8 cellular contexts compared by ENCODE assay signal in the genomic region with DNA sequence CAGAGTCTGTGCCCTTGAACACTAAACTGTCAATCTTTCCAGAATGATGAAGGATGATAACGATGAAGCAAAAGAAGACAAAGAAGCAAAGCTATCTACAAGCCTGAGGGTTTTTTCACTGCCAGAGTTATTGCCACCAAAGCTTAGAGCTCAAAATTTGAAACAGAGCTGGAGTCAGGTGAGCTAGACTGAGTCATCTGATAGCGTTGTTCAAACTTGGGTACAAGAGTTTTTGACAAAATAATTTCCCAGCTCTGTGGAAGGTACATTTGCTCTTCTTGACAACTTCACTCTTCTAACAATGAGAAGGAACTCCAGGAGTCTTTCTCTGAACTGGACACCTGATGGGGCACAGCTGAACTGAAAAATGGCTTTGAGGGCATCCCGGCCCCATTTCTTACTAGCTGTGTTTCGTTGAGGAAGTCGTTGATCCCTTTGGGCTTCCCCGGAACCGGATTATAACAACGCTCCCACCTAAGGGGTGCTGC. TPM values are rescaled to one million over a fixed set of nuclear protein-coding genes. Genes with fewer than 3 reads are reported as not detected.
DNase-seq lines count a peak whose midpoint lies in the region; ATAC-seq and TF ChIP-seq lines count a peak whose summit lies in the region.

No MANE protein-coding gene starts in this region.

- peak overlapping the region; percentile 18; the same call in 1 of the 2 replicates for H3K27ac ChIP-seq in HEK293 (ENCODE audit: extremely low read depth, low read depth, low read length)

- TF ChIP-seq CTCF in HEK293 (tag by site-specific recombination; IDR thresholded peaks at IDR 0.05) = no peak

- H3K4me3 ChIP-seq in HEK293 (ENCODE audit: low read depth, low read length) = peak overlapping the region; percentile 93

- H3K9me3 Mint-ChIP-seq in activated CD4-positive, alpha-beta memory T cell treated with anti-CD3 and anti-CD28 coated beads, Interleukin-2, amount 10 ng/mL, durations not matched to agents 7 days and 5 days = no peaks in the 10 kb centered on the region
- H3K9me3 Mint-ChIP-seq in immature natural killer cell = no peaks in the 10 kb centered on the region

- H3K4me1 Mint-ChIP-seq in activated CD4-positive, alpha-beta memory T cell treated with anti-CD3 and anti-CD28 coated beads, Interleukin-2, amount 10 ng/mL, durations not matched to agents 7 days and 5 days = peaks cover 30% of the 10 kb centered on the region
- H3K4me1 Mint-ChIP-seq in immature natural killer cell = peaks cover 24 to 49% of the 10 kb centered on the region in 2 donors

- H3K27ac Mint-ChIP-seq in activated CD4-positive, alpha-beta memory T cell treated with anti-CD3 and anti-CD28 coated beads, Interleukin-2, amount 10 ng/mL, durations not matched to agents 7 days and 5 days = peak overlapping the region; percentile 84
- H3K27ac Mint-ChIP-seq in immature natural killer cell = peak overlapping the region; percentile 81 to 98 (median 94)

- H3K36me3 ChIP-seq in ES-I3 (ENCODE audit: insufficient read depth, low read length) (no peaks in the 10 kb centered on the region), HEK293 (ENCODE audit: control insufficient read depth in 2 of 2, insufficient read depth in 1 of 2, low read length in 2 of 2) (peaks cover 0 to 3% of the 10 kb centered on the region in 2 experiments; a peak in 1 of 3 replicates)

- no peaks in the 10 kb centered on the region for H3K27me3 Mint-ChIP-seq in activated CD4-positive, alpha-beta memory T cell treated with anti-CD3 and anti-CD28 coated beads, Interleukin-2, amount 10 ng/mL, durations not matched to agents 7 days and 5 days
- peaks cover 9 to 11% (median 10%) of the 10 kb centered on the region in 3 donors for H3K27me3 Mint-ChIP-seq in immature natural killer cell (ENCODE audit: low read depth in 3 of 3)

- POLR2A ChIA-PET in HEK293 (lab: Yijun Ruan, JAX) = interaction anchor here (1.5 kb wide), 1 partner anchor 384 kb away, joined by 4 read pairs; no protein-coding TSS in a partner anchor
- POLR2A ChIA-PET in activated CD4-positive, alpha-beta memory T cell treated with anti-CD3 and anti-CD28 coated beads, Interleukin-2, amount 10 ng/mL, durations not matched to agents 7 days and 5 days (lab: Charles Lee) = interaction anchor here (0.7 to 2.0 kb wide), 7 partner anchors 9 to 538 kb away, joined by 3 to 6 read pairs (median 4); no protein-coding TSS in a partner anchor

- peaks cover 9% of the 10 kb centered on the region for H3K36me3 Mint-ChIP-seq in activated CD4-positive, alpha-beta memory T cell treated with anti-CD3 and anti-CD28 coated beads, Interleukin-2, amount 10 ng/mL, durations not matched to agents 7 days and 5 days (ENCODE audit: low read depth)
- peaks cover 0 to under 1% (median 0%) of the 10 kb centered on the region in 3 donors for H3K36me3 Mint-ChIP-seq in immature natural killer cell

- no peak for DNase-seq in activated CD4-positive, alpha-beta memory T cell treated with anti-CD3 and anti-CD28 coated beads, Interleukin-2, amount 10 ng/mL, durations not matched to agents 7 days and 5 days
- DNase-seq in immature natural killer cell (peak in 1 of 3 donors; percentile 6), HCEC 1CT (no peak), NCI-H1436 treated with DMSO at 0.1 percent for 48 hours (lab: John Stamatoyannopoulos, UW) (no peak)
- no peak for DNase-seq in stimulated activated naive CD8-positive, alpha-beta T cell treated with anti-CD3 and anti-CD28 coated beads, Interleukin-15, Interleukin-2, amounts not matched to agents 100 U/mL and 50 U/mL, for 24 hours

- H3K9me3 ChIP-seq in ES-I3 (ENCODE audit: control insufficient read depth, insufficient read depth, low read length) (no peaks in the 10 kb centered on the region), HEK293 (ENCODE audit: control insufficient read depth, insufficient read depth, low read depth, low read length) (no peaks in the 10 kb centered on the region)

- ATAC-seq in stimulated activated naive CD8-positive, alpha-beta T cell treated with anti-CD3 and anti-CD28 coated beads, Interleukin-15, Interleukin-2, amounts not matched to agents 100 U/mL and 50 U/mL, for 24 hours = peak; percentile 1
- no peak for ATAC-seq in GM21619 (IDR thresholded peaks at IDR 0.05; ENCODE audit: unreplicated experiment)

- H3K4me1 ChIP-seq in ES-I3 (ENCODE audit: insufficient read depth, low read length) (peaks cover 6% of the 10 kb centered on the region), HEK293 (ENCODE audit: control insufficient read depth, insufficient read depth, low read length) (no peaks in the 10 kb centered on the region)

- peak overlapping the region; percentile 85 for H3K9ac ChIP-seq in ES-I3 (ENCODE audit: low read depth, low read length)

- CTCF ChIA-PET in HEK293 (lab: Yijun Ruan, JAX) = interaction anchor here (0.5 to 0.9 kb wide), 2 partner anchors 12 to 189 kb away, joined by 3 read pairs; no protein-coding TSS in a partner anchor
- CTCF ChIA-PET in activated CD4-positive, alpha-beta memory T cell treated with anti-CD3 and anti-CD28 coated beads, Interleukin-2, amount 10 ng/mL, durations not matched to agents 7 days and 5 days (lab: Charles Lee) = interaction anchor here (1.1 to 6.0 kb wide), 5 partner anchors 11 to 384 kb away, joined by 3 to 42 read pairs (median 4); no protein-coding TSS in a partner anchor

- H3K4me3 Mint-ChIP-seq in activated CD4-positive, alpha-beta memory T cell treated with anti-CD3 and anti-CD28 coated beads, Interleukin-2, amount 10 ng/mL, durations not matched to agents 7 days and 5 days = peak overlapping the region; percentile 96
- H3K4me3 Mint-ChIP-seq in immature natural killer cell = peak overlapping the region; percentile 92 to 97 (median 96)

TF ChIP-seq in HEK293, 187 proteins besides CTCF, POLR2A, EP300 and RAD21:
- TF ChIP-seq ZFHX2 (tag by site-specific recombination; conservative IDR thresholded peaks at IDR 0.05) (no peak), ZNF302 (tag by site-specific recombination; IDR thresholded peaks at IDR 0.05; ENCODE audit: low read depth) (no peak), ZNF37A (tag by site-specific recombination; IDR thresholded peaks at IDR 0.05) (no peak), ZNF24 (tag by site-specific recombination; IDR thresholded peaks at IDR 0.05) (no peak), ZNF366 (tag by site-specific recombination; conservative IDR thresholded peaks at IDR 0.05) (no peak), FEZF1 (tag by site-specific recombination; IDR thresholded peaks at IDR 0.05) (no peak), ZNF623 (tag by site-specific recombination; IDR thresholded peaks at IDR 0.05) (no peak), ZNF16 (tag by site-specific recombination; IDR thresholded peaks at IDR 0.05; ENCODE audit: low read depth) (no peak), HOXC10 (CRISPR knock-in tag; IDR thresholded peaks at IDR 0.05) (no peak), ZNF776 (tag by site-specific recombination; IDR thresholded peaks at IDR 0.05; ENCODE audit: borderline replicate concordance) (no peak), KLF16 (tag by site-specific recombination; IDR thresholded peaks at IDR 0.05) (no peak), ZNF221 (tag by site-specific recombination; IDR thresholded peaks at IDR 0.05; ENCODE audit: borderline replicate concordance) (no peak), GLIS2 (tag by site-specific recombination; IDR thresholded peaks at IDR 0.05) (no peak), ZNF585B (tag by site-specific recombination; IDR thresholded peaks at IDR 0.05) (no peak), ZNF423 (tag by site-specific recombination; IDR thresholded peaks at IDR 0.05) (no peak)
- TF ChIP-seq, protein P1, sequence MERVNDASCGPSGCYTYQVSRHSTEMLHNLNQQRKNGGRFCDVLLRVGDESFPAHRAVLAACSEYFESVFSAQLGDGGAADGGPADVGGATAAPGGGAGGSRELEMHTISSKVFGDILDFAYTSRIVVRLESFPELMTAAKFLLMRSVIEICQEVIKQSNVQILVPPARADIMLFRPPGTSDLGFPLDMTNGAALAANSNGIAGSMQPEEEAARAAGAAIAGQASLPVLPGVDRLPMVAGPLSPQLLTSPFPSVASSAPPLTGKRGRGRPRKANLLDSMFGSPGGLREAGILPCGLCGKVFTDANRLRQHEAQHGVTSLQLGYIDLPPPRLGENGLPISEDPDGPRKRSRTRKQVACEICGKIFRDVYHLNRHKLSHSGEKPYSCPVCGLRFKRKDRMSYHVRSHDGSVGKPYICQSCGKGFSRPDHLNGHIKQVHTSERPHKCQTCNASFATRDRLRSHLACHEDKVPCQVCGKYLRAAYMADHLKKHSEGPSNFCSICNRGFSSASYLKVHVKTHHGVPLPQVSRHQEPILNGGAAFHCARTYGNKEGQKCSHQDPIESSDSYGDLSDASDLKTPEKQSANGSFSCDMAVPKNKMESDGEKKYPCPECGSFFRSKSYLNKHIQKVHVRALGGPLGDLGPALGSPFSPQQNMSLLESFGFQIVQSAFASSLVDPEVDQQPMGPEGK (tag by site-specific recombination; IDR thresholded peaks at IDR 0.05) = no peak
- TF ChIP-seq, protein P2, sequence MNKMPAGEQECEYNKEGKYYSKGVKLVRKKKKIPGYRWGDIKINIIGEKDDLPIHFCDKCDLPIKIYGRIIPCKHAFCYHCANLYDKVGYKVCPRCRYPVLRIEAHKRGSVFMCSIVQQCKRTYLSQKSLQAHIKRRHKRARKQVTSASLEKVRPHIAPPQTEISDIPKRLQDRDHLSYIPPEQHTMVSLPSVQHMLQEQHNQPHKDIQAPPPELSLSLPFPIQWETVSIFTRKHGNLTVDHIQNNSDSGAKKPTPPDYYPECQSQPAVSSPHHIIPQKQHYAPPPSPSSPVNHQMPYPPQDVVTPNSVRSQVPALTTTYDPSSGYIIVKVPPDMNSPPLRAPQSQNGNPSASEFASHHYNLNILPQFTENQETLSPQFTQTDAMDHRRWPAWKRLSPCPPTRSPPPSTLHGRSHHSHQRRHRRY (tag by site-specific recombination; IDR thresholded peaks at IDR 0.05) = no peak
- TF ChIP-seq, protein P3, sequence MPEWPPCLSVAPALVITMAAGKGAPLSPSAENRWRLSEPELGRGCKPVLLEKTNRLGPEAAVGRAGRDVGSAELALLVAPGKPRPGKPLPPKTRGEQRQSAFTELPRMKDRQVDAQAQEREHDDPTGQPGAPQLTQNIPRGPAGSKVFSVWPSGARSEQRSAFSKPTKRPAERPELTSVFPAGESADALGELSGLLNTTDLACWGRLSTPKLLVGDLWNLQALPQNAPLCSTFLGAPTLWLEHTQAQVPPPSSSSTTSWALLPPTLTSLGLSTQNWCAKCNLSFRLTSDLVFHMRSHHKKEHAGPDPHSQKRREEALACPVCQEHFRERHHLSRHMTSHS (tag by site-specific recombination; IDR thresholded peaks at IDR 0.05) = no peak
TF ChIP-seq in HEK293: peak in this region for 0.

RNA-seq across cellular contexts. Expression of a gene that starts 0.7 kb away (rescaled TPM):
- total RNA-seq in activated CD4-positive, alpha-beta memory T cell treated with anti-CD3 and anti-CD28 coated beads, Interleukin-2, amount 10 ng/mL, durations not matched to agents 7 days and 5 days = 10 to 100 TPM; 23.5 to 27.5 TPM
- 10 to 100 TPM; 15.2 to 35.5 (median 23.0) TPM for polyA plus RNA-seq in immature natural killer cell
